ENCODE assay signal across 8 cellular contexts in the genomic region with DNA sequence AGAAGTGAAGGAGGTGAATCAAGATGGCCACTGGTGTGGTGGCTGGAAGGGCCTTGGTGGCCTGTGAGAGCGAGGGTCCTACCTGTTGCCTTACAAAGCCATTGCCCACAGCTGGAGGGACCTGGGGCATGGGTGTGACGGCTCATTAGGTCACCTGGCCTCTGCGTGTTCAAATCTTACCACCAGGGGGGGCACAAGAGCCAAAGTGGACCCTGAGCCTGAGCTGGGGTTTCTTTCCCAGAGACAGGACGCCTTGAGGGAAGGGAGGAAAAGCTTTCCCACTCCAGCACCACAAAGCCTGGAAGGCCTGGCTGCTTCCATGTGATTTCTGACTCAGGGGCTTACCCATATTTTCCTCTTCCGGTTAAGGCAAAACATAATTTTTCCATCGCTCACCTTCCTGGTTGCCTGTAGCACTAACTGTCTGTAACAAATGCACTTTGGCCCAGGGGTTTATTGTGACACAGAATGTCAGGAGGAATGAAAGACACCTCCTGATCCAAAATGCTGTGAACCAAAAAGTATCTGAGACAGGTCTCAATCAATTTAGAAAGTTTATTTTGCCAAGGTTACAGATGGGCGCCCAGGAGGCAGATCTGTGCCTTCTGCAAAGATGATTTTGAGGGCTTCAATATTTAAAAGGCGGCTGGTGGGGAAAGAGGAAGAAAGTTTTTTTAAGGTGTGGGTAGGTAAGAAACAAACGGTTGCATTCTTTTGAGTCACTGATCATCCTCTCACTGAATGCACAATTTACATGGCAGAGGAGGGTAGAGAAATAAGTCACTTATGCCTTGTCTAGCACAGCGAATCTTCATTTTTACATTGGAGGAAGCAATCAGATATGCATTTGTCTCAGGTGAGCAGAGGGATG. TPM values are rescaled to one million over a fixed set of nuclear protein-coding genes. Genes with fewer than 3 reads are reported as not detected.
A peak's percentile ranks its signal among the peaks of the same experiment; 100 is the strongest.
DNase-seq lines count a peak whose midpoint lies in the region; ATAC-seq and TF ChIP-seq lines count a peak whose summit lies in the region.

No MANE protein-coding gene starts in this region.

- H3K9me3 ChIP-seq in Peyer's patch = no peaks in the 10 kb centered on the region
- H3K9me3 ChIP-seq in subcutaneous abdominal adipose tissue (ENCODE audit: control insufficient read depth in 5 of 5, low read length in 5 of 5) = no peaks in the 10 kb centered on the region

- H3K36me3 ChIP-seq in Peyer's patch = no peaks in the 10 kb centered on the region
- H3K36me3 ChIP-seq in subcutaneous abdominal adipose tissue (ENCODE audit: control insufficient read depth in 5 of 5, insufficient read depth in 5 of 5, low read length in 5 of 5) = no peaks in the 10 kb centered on the region

- DNase-seq in ELR (ENCODE audit: low read depth) (peak; percentile 96), HUDEP-2 (lab: John Stamatoyannopoulos, UW; ENCODE audit: unreplicated experiment in 76 of 76) (peak in 58 of 76 experiments; percentile 2 to 75 (median 47)), Peyer's patch (peak; percentile 76 to 94 (median 92)), foreskin keratinocyte (peak; percentile 82 to 92), occipital lobe (lab: John Stamatoyannopoulos, UW) (peak; percentile 56)
- peak; percentile 59 for DNase-seq in activated T-helper 9 cell treated with anti-CD3 and anti-CD28 coated beads, Interleukin-2, amount 50 U/mL, for 16 hours (ENCODE audit: low read depth)

- TF ChIP-seq CTCF in Peyer's patch (IDR thresholded peaks at IDR 0.05) = peak; percentile 59 to 98 (median 96)
- TF ChIP-seq CTCF in foreskin keratinocyte (conservative IDR thresholded peaks at IDR 0.05) = peak; percentile 98

- H3K27ac ChIP-seq in Peyer's patch (peak overlapping the region in 3 of 4 donors; percentile 52 to 71 (median 69)), foreskin keratinocyte (peak overlapping the region; percentile 67), subcutaneous abdominal adipose tissue (ENCODE audit: low read depth, low read length) (peak overlapping the region; percentile 60)

- peak in 1 of 2 donors; percentile 42 for TF ChIP-seq POLR2A in Peyer's patch (IDR thresholded peaks at IDR 0.05)

- peaks cover 0 to 8% (median 3%) of the 10 kb centered on the region in 4 donors for H3K4me1 ChIP-seq in Peyer's patch
- peaks cover 9% of the 10 kb centered on the region for H3K4me1 ChIP-seq in foreskin keratinocyte
- H3K4me1 ChIP-seq in subcutaneous abdominal adipose tissue (ENCODE audit: control insufficient read depth in 5 of 5, insufficient read depth in 5 of 5, low read length in 5 of 5) = peaks cover 5 to 26% (median 18%) of the 10 kb centered on the region in 5 donors

- no peak overlapping the region for H3K4me3 ChIP-seq in Peyer's patch
- no peak overlapping the region for H3K4me3 ChIP-seq in subcutaneous abdominal adipose tissue (ENCODE audit: low read depth in 1 of 5, low read length in 5 of 5)

- H3K9ac ChIP-seq in subcutaneous abdominal adipose tissue (ENCODE audit: low read length in 5 of 5) = peak overlapping the region in 1 of 5 donors; percentile 56

- ATAC-seq in foreskin keratinocyte = peak; percentile 78
- no peak for ATAC-seq in GM19395 (IDR thresholded peaks at IDR 0.05; ENCODE audit: unreplicated experiment)

- H3K27me3 ChIP-seq in Peyer's patch (no peaks in the 10 kb centered on the region), foreskin keratinocyte (no peaks in the 10 kb centered on the region), subcutaneous abdominal adipose tissue (ENCODE audit: control insufficient read depth in 5 of 5, insufficient read depth in 4 of 5, low read length in 5 of 5) (peaks cover 0 to 12% (median 3%) of the 10 kb centered on the region in 5 donors)

RNA-seq across cellular contexts. Expression of a gene that starts 4.3 kb away (rescaled TPM):
- total RNA-seq in Peyer's patch (100 to 1,000 TPM in 3 of 4 donors, 10 to 100 TPM in 1; 31.4 to 176 (median 141) TPM), foreskin keratinocyte (577 and 589 TPM in 2 replicates), occipital lobe (29.5 TPM)
- 620 and 648 TPM in 2 replicates for polyA plus RNA-seq in foreskin keratinocyte
